Comparison of ENCODE assay signal across 30 cellular contexts in the genomic region with DNA sequence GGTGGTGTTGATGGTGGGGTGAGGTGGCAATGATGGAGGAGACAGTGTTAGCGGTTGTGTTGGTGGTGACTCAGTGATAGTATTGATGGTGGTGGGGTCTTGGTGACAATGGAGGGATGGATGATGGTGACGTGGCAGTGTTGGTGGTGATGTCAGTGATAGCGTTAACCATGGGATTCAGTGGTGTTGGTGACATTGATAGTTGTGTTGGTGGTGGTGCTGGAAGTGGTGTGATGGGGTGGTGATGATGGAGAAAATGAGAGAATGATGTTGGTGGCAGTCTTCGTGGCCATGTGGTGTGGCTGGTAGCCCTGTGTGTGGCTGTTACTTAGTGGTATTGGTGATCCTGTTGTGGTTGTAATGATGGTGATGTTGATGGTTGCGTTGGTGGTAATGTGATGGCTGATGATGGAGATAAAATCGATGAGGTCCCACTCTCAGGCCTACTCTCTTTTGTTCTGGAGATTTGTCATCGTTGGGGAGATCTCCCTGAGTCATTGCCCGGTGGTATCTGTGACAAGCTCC. TPM values are rescaled to one million over a fixed set of nuclear protein-coding genes. Genes with fewer than 3 reads are reported as not detected.
DNase-seq lines count a peak whose midpoint lies in the region; ATAC-seq and TF ChIP-seq lines count a peak whose summit lies in the region.
"Had no signal": no experiment of that assay in that cellular context is flagged by ENCODE, and none has a peak within 500 bp of the region (broad histone marks: within the 10 kb centered on the region; RNA-seq: fewer than 3 reads in every experiment).

No MANE protein-coding gene starts in this region.

- DNase-seq in activated T-cell treated with anti-CD3 and anti-CD28 coated beads, Interleukin-2, amount 50 U/mL, for 72 hours, result peak; percentile 32 to 38
- DNase-seq in activated T-cell treated with anti-CD3 and anti-CD28 coated beads, Interleukin-2, amount 50 U/mL, for 1 hour, result no peak
- DNase-seq in GM10266 (ENCODE audit: extremely low spot score) (peak; percentile 15), T-helper 17 cell (no peak), trophoblast cell (no peak), EL (no peak), NOMO-1 treated with DMSO at 0.1 percent for 48 hours (lab: John Stamatoyannopoulos, UW; ENCODE audit: unreplicated experiment) (no peak), upper lobe of right lung (no peak)
- DNase-seq: Caco-2, caudate nucleus, dermis blood vessel endothelial cell, DMS79, IMR-90, lower lobe of right lung, NCI-H1105 treated with DMSO at 0.1 percent for 48 hours, NCI-H2029 treated with DMSO at 0.1 percent for 48 hours, NCI-H2227 treated with DMSO at 0.1 percent for 48 hours, NCI-H69, nephron progenitor cell, transverse colon had no signal

- no peak overlapping the region for H4K8ac ChIP-seq in trophoblast cell (ENCODE audit: low read depth, low read length)

- H3K18ac ChIP-seq in trophoblast cell (ENCODE audit: low read length), result no peak overlapping the region

- no peak overlapping the region for H2BK5ac ChIP-seq in trophoblast cell (ENCODE audit: low read depth, low read length, poor library complexity)

- H3K4me2 ChIP-seq in trophoblast cell (ENCODE audit: low read length), result no peak overlapping the region

- H3K9me3 ChIP-seq in T-helper 17 cell (ENCODE audit: control insufficient read depth, low read length, poor library complexity, severe bottlenecking) (no peaks in the 10 kb centered on the region), trophoblast cell (ENCODE audit: insufficient read depth, low read depth, low read length) (peaks cover 4% of the 10 kb centered on the region), upper lobe of right lung (no peaks in the 10 kb centered on the region)
- H3K9me3 ChIP-seq: Caco-2, lower lobe of right lung, right atrium auricular region, transverse colon had no signal

- H3K9ac ChIP-seq in trophoblast cell (ENCODE audit: low read length), result no peak overlapping the region
- H3K9ac ChIP-seq: parathyroid adenoma had no signal

- H3K4me1 ChIP-seq in trophoblast cell (ENCODE audit: control insufficient read depth in 1 of 2, insufficient read depth in 2 of 2, low read length in 2 of 2), result no peaks in the 10 kb centered on the region
- H3K4me1 ChIP-seq in upper lobe of right lung, result peaks cover 9% of the 10 kb centered on the region
- H3K4me1 ChIP-seq: Caco-2, parathyroid adenoma had no signal

- no peak overlapping the region for H4K91ac ChIP-seq in trophoblast cell (ENCODE audit: low read depth, low read length)

- no peak overlapping the region for H2BK12ac ChIP-seq in trophoblast cell (ENCODE audit: low read length)

- ATAC-seq in activated T-cell treated with anti-CD3 and anti-CD28 coated beads, Interleukin-2, amount 50 U/mL, for 72 hours (replicated peaks in 1 of 2), result peak; percentile 63
- ATAC-seq in T-helper 17 cell (peak; percentile 15), upper lobe of right lung (no peak)
- ATAC-seq: HCT116, lower lobe of right lung had no signal

- no peak overlapping the region for H2AFZ ChIP-seq in trophoblast cell (ENCODE audit: insufficient read depth, low read length, poor library complexity)
- H2AFZ ChIP-seq: parathyroid adenoma had no signal

- H3K27me3 Mint-ChIP-seq in activated T-cell treated with anti-CD3 and anti-CD28 coated beads, Interleukin-2, amount 50 U/mL, for 72 hours (ENCODE audit: low read depth), result no peaks in the 10 kb centered on the region
- no peaks in the 10 kb centered on the region for H3K27me3 Mint-ChIP-seq in T-helper 17 cell

- H3K4me3 Mint-ChIP-seq in activated T-cell treated with anti-CD3 and anti-CD28 coated beads, Interleukin-2, amount 50 U/mL, for 72 hours, result no peak overlapping the region
- H3K4me3 Mint-ChIP-seq in T-helper 17 cell, result no peak overlapping the region

- H3K27ac Mint-ChIP-seq in activated T-cell treated with anti-CD3 and anti-CD28 coated beads, Interleukin-2, amount 50 U/mL, for 72 hours, result no peak overlapping the region
- no peak overlapping the region for H3K27ac Mint-ChIP-seq in T-helper 17 cell
- H3K27ac Mint-ChIP-seq: activated naive CD4-positive, alpha-beta T cell treated with anti-CD3 and anti-CD28 coated beads, Interleukin-2, amount 50 U/mL, for 72 hours; nephron progenitor cell had no signal

- H3K79me2 ChIP-seq in trophoblast cell (ENCODE audit: control insufficient read depth, insufficient read depth, low read length, poor library complexity), result no peaks in the 10 kb centered on the region
- H3K79me2 ChIP-seq: parathyroid adenoma had no signal

- H3K4me3 ChIP-seq in trophoblast cell (ENCODE audit: low read depth, low read length) (no peak overlapping the region), upper lobe of right lung (no peak overlapping the region)
- H3K4me3 ChIP-seq: lower lobe of right lung, right atrium auricular region, transverse colon had no signal

- no peaks in the 10 kb centered on the region for H3K36me3 ChIP-seq in trophoblast cell (ENCODE audit: control insufficient read depth in 1 of 2, insufficient read depth in 2 of 2, low read length in 2 of 2)
- no peaks in the 10 kb centered on the region for H3K36me3 ChIP-seq in upper lobe of right lung
- H3K36me3 ChIP-seq: lower lobe of right lung, right atrium auricular region, transverse colon had no signal

- TF ChIP-seq CTCF in GM10266 (IDR thresholded peaks at IDR 0.05; ENCODE audit: control insufficient read depth, insufficient read depth, low read depth, missing control alignments), result no peak
- no peak for TF ChIP-seq CTCF in upper lobe of right lung (IDR thresholded peaks at IDR 0.05)

- H3K27me3 ChIP-seq in trophoblast cell (ENCODE audit: insufficient read depth, low read length), result peaks cover 38% of the 10 kb centered on the region
- peaks cover 52% of the 10 kb centered on the region for H3K27me3 ChIP-seq in upper lobe of right lung

- no peaks in the 10 kb centered on the region for H3K79me1 ChIP-seq in trophoblast cell (ENCODE audit: low read length)

- H3K14ac ChIP-seq in trophoblast cell (ENCODE audit: low read length), result no peak overlapping the region

- no peak overlapping the region for H4K12ac ChIP-seq in trophoblast cell (ENCODE audit: low read depth, low read length)

- no peak overlapping the region for H2BK120ac ChIP-seq in trophoblast cell (ENCODE audit: insufficient read depth, low read length, poor library complexity)

- no peaks in the 10 kb centered on the region for H3K9me3 Mint-ChIP-seq in activated T-cell treated with anti-CD3 and anti-CD28 coated beads, Interleukin-2, amount 50 U/mL, for 72 hours
- H3K9me3 Mint-ChIP-seq: activated naive CD4-positive, alpha-beta T cell treated with anti-CD3 and anti-CD28 coated beads, Interleukin-2, amount 50 U/mL, for 72 hours; nephron progenitor cell had no signal

- peaks cover 5% of the 10 kb centered on the region for H3K4me1 Mint-ChIP-seq in activated T-cell treated with anti-CD3 and anti-CD28 coated beads, Interleukin-2, amount 50 U/mL, for 72 hours (ENCODE audit: low read depth)
- H3K4me1 Mint-ChIP-seq in T-helper 17 cell, result peaks cover 20% of the 10 kb centered on the region

- WGBS in trophoblast cell (ENCODE audit: extremely low coverage, insufficient coverage, insufficient read length), result no CpG with 5 or more reads among the region's 8 CpGs

- H3K36me3 Mint-ChIP-seq in activated T-cell treated with anti-CD3 and anti-CD28 coated beads, Interleukin-2, amount 50 U/mL, for 72 hours (ENCODE audit: insufficient read depth in 2 of 2), result no peaks in the 10 kb centered on the region
- no peaks in the 10 kb centered on the region for H3K36me3 Mint-ChIP-seq in T-helper 17 cell (ENCODE audit: low read depth)
- H3K36me3 Mint-ChIP-seq: activated naive CD4-positive, alpha-beta T cell treated with anti-CD3 and anti-CD28 coated beads, Interleukin-2, amount 50 U/mL, for 72 hours had no signal

- H3K4ac ChIP-seq in trophoblast cell (ENCODE audit: low read depth, low read length), result no peak overlapping the region

- H3K27ac ChIP-seq in trophoblast cell (ENCODE audit: low read depth, low read length) (no peak overlapping the region), upper lobe of right lung (no peak overlapping the region)
- H3K27ac ChIP-seq: lower lobe of right lung, parathyroid adenoma, right atrium auricular region, transverse colon had no signal

- H3K23ac ChIP-seq in trophoblast cell (ENCODE audit: low read length), result peak overlapping the region; percentile 74

- H2AK5ac ChIP-seq in trophoblast cell (ENCODE audit: low read length), result no peak overlapping the region

- intact Hi-C loops in upper lobe of right lung (cut with DNase I), result loop anchor here (10.0 kb wide), 1 partner anchor 116 kb away; no protein-coding TSS in a partner anchor

RNA-seq across cellular contexts. Expression of a gene that starts 2.6 kb away (rescaled TPM):
- 10 to 100 TPM; 17.6 to 18.0 TPM for total RNA-seq in activated T-cell treated with anti-CD3 and anti-CD28 coated beads, Interleukin-2, amount 50 U/mL, for 72 hours
- total RNA-seq in T-helper 17 cell, result 10 to 100 TPM; 20.7 to 27.7 TPM
- 0.05 and 0.07 TPM in 2 replicates for polyA plus RNA-seq in trophoblast cell (2013)
- total RNA-seq in upper lobe of right lung, result 5.1 TPM
- total RNA-seq: Caco-2; fibroblast of lung; IMR-90; M059J; RPMI7951; T-helper 2 cell treated with Interferon-gamma antibody and Interleukin-4, amounts not matched to agents 100 ng/mL and 5 ng/mL, for 36 hours had no signal
- polyA plus RNA-seq: BJ, fibroblast of lung, IMR-90, keratinocyte had no signal

Comparison
In these comparisons a context has a peak if more than half of its experiments do, and no peak if none do; other contexts are left out.
1. DNase-seq: peak in activated T-cell treated with anti-CD3 and anti-CD28 coated beads, Interleukin-2, amount 50 U/mL, for 72 hours (2 of 2) and GM10266 (single experiment); none in activated T-cell treated with anti-CD3 and anti-CD28 coated beads, Interleukin-2, amount 50 U/mL, for 1 hour (single experiment), T-helper 17 cell (0 of 3), trophoblast cell (0 of 2), EL (single experiment), NOMO-1 treated with DMSO at 0.1 percent for 48 hours (single experiment) and upper lobe of right lung (single experiment).